ENCODE assay signal across 1 cellular context in genomic region chr6:6332240-6332639, GRCh38.
TF ChIP-seq lines count a peak whose summit lies in the region.

No MANE protein-coding gene starts in this region.

TF ChIP-seq in GM23338, 12 proteins besides CTCF, POLR2A, EP300 and RAD21 (continued from another document):
- TF ChIP-seq REST (IDR thresholded peaks at IDR 0.05; ENCODE audit: unreplicated experiment), result no peak
- TF ChIP-seq NANOG (IDR thresholded peaks at IDR 0.05; ENCODE audit: borderline replicate concordance), result no peak
